Comparison of ENCODE assay signal across 22 cellular contexts in the genomic region with DNA sequence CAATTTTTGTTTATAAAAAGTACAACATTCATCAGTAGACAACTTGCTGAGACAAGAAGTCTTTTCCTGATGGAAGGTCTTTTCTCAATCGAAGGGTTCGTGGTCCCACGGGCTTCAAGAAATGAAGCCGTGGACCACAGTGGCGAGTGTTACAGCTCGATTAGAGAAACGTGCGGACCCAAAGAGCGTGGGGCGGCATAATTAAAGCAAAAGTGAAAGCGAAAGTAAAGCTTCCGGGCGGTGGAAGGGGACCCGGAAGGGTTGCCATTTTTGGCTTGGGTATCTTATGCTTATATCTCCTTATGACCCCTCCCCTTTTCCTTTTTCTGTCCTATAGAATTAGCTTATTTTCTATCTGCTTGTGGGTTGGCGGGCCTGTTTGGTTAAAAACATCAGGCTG.
A peak's percentile ranks its signal among the peaks of the same experiment; 100 is the strongest.
DNase-seq lines count a peak whose midpoint lies in the region; ATAC-seq and TF ChIP-seq lines count a peak whose summit lies in the region.
"Had no signal": no experiment of that assay in that cellular context is flagged by ENCODE, and none has a peak within 500 bp of the region (broad histone marks: within the 10 kb centered on the region; RNA-seq: fewer than 3 reads in every experiment).

No MANE protein-coding gene starts in this region.

- H3K36me3 ChIP-seq in testis (ENCODE audit: low read depth, missing control alignments), result no peaks in the 10 kb centered on the region
- H3K36me3 ChIP-seq: heart left ventricle, stomach had no signal

- peaks cover 29% of the 10 kb centered on the region for H3K4me1 Mint-ChIP-seq in stimulated activated naive CD8-positive, alpha-beta T cell treated with anti-CD3 and anti-CD28 coated beads, Interleukin-15, amount 100 ng/mL, for 72 hours
- H3K4me1 Mint-ChIP-seq in activated CD4-positive, alpha-beta memory T cell treated with anti-CD3 and anti-CD28 coated beads, Interleukin-2, amount 10 ng/mL, durations not matched to agents 7 days and 5 days, result peaks cover 28% of the 10 kb centered on the region
- no peaks in the 10 kb centered on the region for H3K4me1 Mint-ChIP-seq in stimulated activated memory B cell treated with anti-CD40 and anti-IgM and Interleukin-4, amounts not matched to agents 10 μg/mL and 1 μg/mL and 100 μg/mL, for 72 hours

- ATAC-seq in stimulated activated naive CD8-positive, alpha-beta T cell treated with anti-CD3 and anti-CD28 coated beads, Interleukin-15, Interleukin-2, amounts not matched to agents 100 U/mL and 50 U/mL, for 24 hours, result no peak
- no peak for ATAC-seq in stimulated activated naive CD8-positive, alpha-beta T cell treated with anti-CD3 and anti-CD28 coated beads, Interleukin-15, amount 100 ng/mL, for 72 hours
- ATAC-seq in stimulated activated memory B cell treated with anti-CD40 and anti-IgM and Interleukin-4, amounts not matched to agents 10 μg/mL and 1 μg/mL and 100 μg/mL, for 72 hours, result no peak
- ATAC-seq: CD8-positive, alpha-beta T cell; heart left ventricle; K562; left cardiac atrium had no signal

- H3K27ac Mint-ChIP-seq in stimulated activated naive CD8-positive, alpha-beta T cell treated with anti-CD3 and anti-CD28 coated beads, Interleukin-15, amount 100 ng/mL, for 72 hours, result no peak overlapping the region
- no peak overlapping the region for H3K27ac Mint-ChIP-seq in activated CD4-positive, alpha-beta memory T cell treated with anti-CD3 and anti-CD28 coated beads, Interleukin-2, amount 10 ng/mL, durations not matched to agents 7 days and 5 days
- H3K27ac Mint-ChIP-seq in stimulated activated memory B cell treated with anti-CD40 and anti-IgM and Interleukin-4, amounts not matched to agents 10 μg/mL and 1 μg/mL and 100 μg/mL, for 72 hours, result no peak overlapping the region
- H3K27ac Mint-ChIP-seq: CD8-positive, alpha-beta T cell had no signal

- H3K27ac ChIP-seq in testis, result no peak overlapping the region
- H3K27ac ChIP-seq: epithelial cell of prostate, heart left ventricle, skin epidermis, stomach had no signal

- peak overlapping the region in 1 of 2 donors; percentile 44 for H3K4me3 Mint-ChIP-seq in stimulated activated naive CD8-positive, alpha-beta T cell treated with anti-CD3 and anti-CD28 coated beads, Interleukin-15, amount 100 ng/mL, for 72 hours
- H3K4me3 Mint-ChIP-seq in activated CD4-positive, alpha-beta memory T cell treated with anti-CD3 and anti-CD28 coated beads, Interleukin-2, amount 10 ng/mL, durations not matched to agents 7 days and 5 days, result peak overlapping the region; percentile 24
- H3K4me3 Mint-ChIP-seq in stimulated activated memory B cell treated with anti-CD40 and anti-IgM and Interleukin-4, amounts not matched to agents 10 μg/mL and 1 μg/mL and 100 μg/mL, for 72 hours, result no peak overlapping the region
- H3K4me3 Mint-ChIP-seq: CD8-positive, alpha-beta T cell; central memory CD8-positive, alpha-beta T cell had no signal

- H3K36me3 Mint-ChIP-seq in activated CD4-positive, alpha-beta memory T cell treated with anti-CD3 and anti-CD28 coated beads, Interleukin-2, amount 10 ng/mL, durations not matched to agents 7 days and 5 days (ENCODE audit: low read depth), result no peaks in the 10 kb centered on the region
- H3K36me3 Mint-ChIP-seq in stimulated activated memory B cell treated with anti-CD40 and anti-IgM and Interleukin-4, amounts not matched to agents 10 μg/mL and 1 μg/mL and 100 μg/mL, for 72 hours, result no peaks in the 10 kb centered on the region
- H3K36me3 Mint-ChIP-seq: CD8-positive, alpha-beta T cell had no signal

- peaks cover 30 to 41% of the 10 kb centered on the region in 2 donors for H3K9me3 Mint-ChIP-seq in stimulated activated naive CD8-positive, alpha-beta T cell treated with anti-CD3 and anti-CD28 coated beads, Interleukin-15, amount 100 ng/mL, for 72 hours
- peaks cover 21% of the 10 kb centered on the region for H3K9me3 Mint-ChIP-seq in activated CD4-positive, alpha-beta memory T cell treated with anti-CD3 and anti-CD28 coated beads, Interleukin-2, amount 10 ng/mL, durations not matched to agents 7 days and 5 days
- H3K9me3 Mint-ChIP-seq in stimulated activated memory B cell treated with anti-CD40 and anti-IgM and Interleukin-4, amounts not matched to agents 10 μg/mL and 1 μg/mL and 100 μg/mL, for 72 hours, result peaks cover 8% of the 10 kb centered on the region
- H3K9me3 Mint-ChIP-seq: CD8-positive, alpha-beta T cell had no signal

- intact Hi-C loops in testis (cut with DNase I; ENCODE audit: low total_unique reads), result no loop called here

- CTCF ChIA-PET in activated CD4-positive, alpha-beta memory T cell treated with anti-CD3 and anti-CD28 coated beads, Interleukin-2, amount 10 ng/mL, durations not matched to agents 7 days and 5 days (lab: Charles Lee), result no interaction called here

- 64 to 67% methylated on average over 15 of the region's 15 CpGs for WGBS in testis, 2 donors

- no peak overlapping the region for H3K4me3 ChIP-seq in testis
- H3K4me3 ChIP-seq: heart left ventricle, K562, skin epidermis, stomach had no signal

- no peaks in the 10 kb centered on the region for H3K27me3 ChIP-seq in testis
- H3K27me3 ChIP-seq: heart left ventricle, stomach had no signal

- no peak for TF ChIP-seq POLR2A in testis (IDR thresholded peaks at IDR 0.05)

- DNase-seq in stimulated activated naive CD8-positive, alpha-beta T cell treated with anti-CD3 and anti-CD28 coated beads, Interleukin-15, Interleukin-2, amounts not matched to agents 100 U/mL and 50 U/mL, for 24 hours, result peak; percentile 5
- no peak for DNase-seq in stimulated activated naive CD8-positive, alpha-beta T cell treated with anti-CD3 and anti-CD28 coated beads, Interleukin-15, amount 100 ng/mL, for 72 hours
- DNase-seq in NCI-H2029 (lab: John Stamatoyannopoulos, UW) (peak; percentile 56), testis (peak; percentile 19), SW 1271 (lab: John Stamatoyannopoulos, UW) (no peak), dermis blood vessel endothelial cell (no peak)
- no peak for DNase-seq in activated CD4-positive, alpha-beta memory T cell treated with anti-CD3 and anti-CD28 coated beads, Interleukin-2, amount 10 ng/mL, durations not matched to agents 7 days and 5 days
- DNase-seq: activated CD4-positive, alpha-beta T cell treated with anti-CD3 and anti-CD28 coated beads for 1 hour; activated CD8-positive, alpha-beta memory T cell treated with anti-CD3 and anti-CD28 coated beads, Interleukin-2, amount 50 U/mL, for 48 hours; CD8-positive, alpha-beta T cell; DMS79 treated with DMSO at 0.1 percent for 48 hours; heart left ventricle; left cardiac atrium; NCI-H2081; NCI-H524 treated with DMSO at 0.1 percent for 48 hours; occipital lobe; stomach had no signal

- POLR2A ChIA-PET in activated CD4-positive, alpha-beta memory T cell treated with anti-CD3 and anti-CD28 coated beads, Interleukin-2, amount 10 ng/mL, durations not matched to agents 7 days and 5 days (lab: Charles Lee), result no interaction called here

- no peaks in the 10 kb centered on the region for H3K27me3 Mint-ChIP-seq in stimulated activated naive CD8-positive, alpha-beta T cell treated with anti-CD3 and anti-CD28 coated beads, Interleukin-15, amount 100 ng/mL, for 72 hours
- no peaks in the 10 kb centered on the region for H3K27me3 Mint-ChIP-seq in activated CD4-positive, alpha-beta memory T cell treated with anti-CD3 and anti-CD28 coated beads, Interleukin-2, amount 10 ng/mL, durations not matched to agents 7 days and 5 days
- no peaks in the 10 kb centered on the region for H3K27me3 Mint-ChIP-seq in stimulated activated memory B cell treated with anti-CD40 and anti-IgM and Interleukin-4, amounts not matched to agents 10 μg/mL and 1 μg/mL and 100 μg/mL, for 72 hours
- H3K27me3 Mint-ChIP-seq: central memory CD8-positive, alpha-beta T cell had no signal

- no peak for TF ChIP-seq CTCF in testis (IDR thresholded peaks at IDR 0.05)

- H3K9me3 ChIP-seq in testis, result no peaks in the 10 kb centered on the region
- H3K9me3 ChIP-seq: heart left ventricle had no signal

- H3K4me1 ChIP-seq in testis, result no peaks in the 10 kb centered on the region
- H3K4me1 ChIP-seq: heart left ventricle, stomach had no signal

Comparison
In these comparisons a context has a peak if more than half of its experiments do, and no peak if none do; other contexts are left out.
1. DNase-seq: peak in stimulated activated naive CD8-positive, alpha-beta T cell treated with anti-CD3 and anti-CD28 coated beads, Interleukin-15, Interleukin-2, amounts not matched to agents 100 U/mL and 50 U/mL, for 24 hours (single experiment), NCI-H2029 (single experiment) and testis (single experiment); none in stimulated activated naive CD8-positive, alpha-beta T cell treated with anti-CD3 and anti-CD28 coated beads, Interleukin-15, amount 100 ng/mL, for 72 hours (0 of 2), activated CD4-positive, alpha-beta memory T cell treated with anti-CD3 and anti-CD28 coated beads, Interleukin-2, amount 10 ng/mL, durations not matched to agents 7 days and 5 days (single experiment), SW 1271 (0 of 2) and dermis blood vessel endothelial cell (single experiment).